In the genomic region with DNA sequence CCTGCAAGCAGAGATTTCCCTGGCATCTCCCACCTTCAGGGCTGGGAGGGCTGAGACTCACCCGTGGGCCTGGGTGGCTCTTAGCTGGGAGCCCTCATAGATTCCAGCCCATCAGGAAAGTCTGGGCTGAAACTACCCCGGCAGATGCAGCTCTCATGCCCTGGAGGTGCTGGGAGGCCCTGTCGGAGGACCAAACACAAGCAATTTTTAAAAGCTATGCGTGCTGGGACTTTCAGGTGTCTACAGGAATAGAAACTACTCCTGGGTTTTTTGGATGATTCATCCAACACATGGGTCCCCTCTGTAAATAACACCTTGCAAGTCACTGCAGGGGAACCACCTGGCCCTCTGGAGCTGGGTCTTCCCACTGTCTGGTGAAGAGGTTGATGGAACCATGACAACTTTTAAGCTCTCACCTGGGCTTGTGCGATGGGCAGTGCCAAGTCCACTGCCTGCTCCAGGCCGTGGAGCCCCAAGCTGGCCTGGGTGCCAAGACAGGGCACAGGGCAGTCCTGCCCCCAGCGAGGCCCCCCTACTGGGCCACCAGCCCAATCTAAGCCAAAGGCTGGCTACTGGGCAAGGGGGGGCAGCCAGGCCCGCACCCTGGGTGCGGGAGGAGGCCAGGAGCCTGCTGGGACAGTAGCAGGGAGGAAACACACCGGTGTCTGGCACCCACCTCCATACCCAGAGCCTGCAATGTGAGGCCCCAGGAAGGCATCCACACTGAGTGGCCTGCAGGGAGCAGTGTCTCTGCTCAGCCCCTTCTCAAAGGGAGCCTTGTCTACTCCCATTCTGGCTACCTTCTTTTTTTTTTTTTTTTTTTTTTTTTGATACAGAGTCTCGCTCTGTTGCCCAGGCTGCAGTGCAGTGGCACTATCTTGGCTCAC, we compare ENCODE assay signal across 8 cellular contexts. TPM values are rescaled to one million over a fixed set of nuclear protein-coding genes. Genes with fewer than 3 reads are reported as not detected.
DNase-seq lines count a peak whose midpoint lies in the region; ATAC-seq lines count a peak whose summit lies in the region.

No MANE protein-coding gene starts in this region.

- peak overlapping the region in 2 of 3 donors; percentile 56 to 87 for H3K27ac Mint-ChIP-seq in CD4-positive, CD25-positive, alpha-beta regulatory T cell
- peak overlapping the region in 1 of 2 donors; percentile 49 for H3K27ac Mint-ChIP-seq in effector memory CD8-positive, alpha-beta T cell

- peaks cover 0 to 44% (median 25%) of the 10 kb centered on the region in 4 donors for H3K4me1 Mint-ChIP-seq in CD4-positive, CD25-positive, alpha-beta regulatory T cell
- H3K4me1 Mint-ChIP-seq in effector memory CD8-positive, alpha-beta T cell (ENCODE audit: low read depth in 2 of 2), result peaks cover 18 to 33% of the 10 kb centered on the region in 2 donors

- no peak for ATAC-seq in CD4-positive, CD25-positive, alpha-beta regulatory T cell (ENCODE audit: low read depth in 2 of 2)
- ATAC-seq in GM19452 (IDR thresholded peaks at IDR 0.05; ENCODE audit: unreplicated experiment) (peak; percentile 52), HG03520 (IDR thresholded peaks at IDR 0.05; ENCODE audit: unreplicated experiment) (peak; percentile 27)
- ATAC-seq in effector memory CD8-positive, alpha-beta T cell (replicated peaks), result no peak

- peak in 1 of 3 donors; percentile 51 for DNase-seq in CD4-positive, CD25-positive, alpha-beta regulatory T cell
- peak; percentile 8 for DNase-seq in cerebellar cortex (ENCODE audit: low spot score)
- DNase-seq in superior temporal gyrus (ENCODE audit: extremely low spot score), result no peak
- DNase-seq in NCI-H146 treated with DMSO at 0.1 percent for 48 hours (lab: John Stamatoyannopoulos, UW; ENCODE audit: unreplicated experiment), result no peak
- DNase-seq in effector memory CD8-positive, alpha-beta T cell, result no peak
- no peak for DNase-seq in NOMO-1 treated with dmso at 0.1 percent for 144 hours (lab: John Stamatoyannopoulos, UW; ENCODE audit: unreplicated experiment)

- H3K36me3 Mint-ChIP-seq in CD4-positive, CD25-positive, alpha-beta regulatory T cell, result no peaks in the 10 kb centered on the region
- peaks cover 9% of the 10 kb centered on the region for H3K36me3 Mint-ChIP-seq in effector memory CD8-positive, alpha-beta T cell (ENCODE audit: insufficient read depth)

- H3K27me3 ChIP-seq in CD4-positive, CD25-positive, alpha-beta regulatory T cell (ENCODE audit: control insufficient read depth, insufficient read depth, low read length), result no peaks in the 10 kb centered on the region

- H3K9me3 ChIP-seq in CD4-positive, CD25-positive, alpha-beta regulatory T cell (ENCODE audit: control insufficient read depth in 2 of 2, low read length in 2 of 2), result no peaks in the 10 kb centered on the region

- H3K4me3 ChIP-seq in CD4-positive, CD25-positive, alpha-beta regulatory T cell (ENCODE audit: low read depth, low read length), result no peak overlapping the region

- H3K36me3 ChIP-seq in CD4-positive, CD25-positive, alpha-beta regulatory T cell (ENCODE audit: control insufficient read depth, insufficient read depth, low read length), result no peaks in the 10 kb centered on the region

- H3K9me3 Mint-ChIP-seq in CD4-positive, CD25-positive, alpha-beta regulatory T cell, result no peaks in the 10 kb centered on the region
- H3K9me3 Mint-ChIP-seq in effector memory CD8-positive, alpha-beta T cell, result no peaks in the 10 kb centered on the region

- H3K4me3 Mint-ChIP-seq in CD4-positive, CD25-positive, alpha-beta regulatory T cell, result peak overlapping the region in 2 of 4 donors; percentile 86 to 92
- H3K4me3 Mint-ChIP-seq in effector memory CD8-positive, alpha-beta T cell, result no peak overlapping the region

- H3K27me3 Mint-ChIP-seq in CD4-positive, CD25-positive, alpha-beta regulatory T cell, result peaks cover 4% of the 10 kb centered on the region
- peaks cover 13 to 45% of the 10 kb centered on the region in 2 donors for H3K27me3 Mint-ChIP-seq in effector memory CD8-positive, alpha-beta T cell

- H3K27ac ChIP-seq in CD4-positive, CD25-positive, alpha-beta regulatory T cell (ENCODE audit: insufficient read depth, low read length, poor library complexity, severe bottlenecking), result peak overlapping the region; percentile 65

- H3K4me1 ChIP-seq in CD4-positive, CD25-positive, alpha-beta regulatory T cell (ENCODE audit: control insufficient read depth, insufficient read depth, low read length, poor library complexity, severe bottlenecking), result peaks cover 29% of the 10 kb centered on the region

RNA-seq across cellular contexts. Expression of gene GPR55, which starts 1.1 kb away (rescaled TPM):
- 24.4 TPM for total RNA-seq in CD4-positive, CD25-positive, alpha-beta regulatory T cell
- polyA plus RNA-seq in CD4-positive, CD25-positive, alpha-beta regulatory T cell, result 1 to 10 TPM; 1.6 to 7.1 (median 4.0) TPM

Comparison
In these comparisons a context has a peak if more than half of its experiments do, and no peak if none do; other contexts are left out.
1. ATAC-seq: peak in GM19452 (single experiment) and HG03520 (single experiment); none in CD4-positive, CD25-positive, alpha-beta regulatory T cell (0 of 2) and effector memory CD8-positive, alpha-beta T cell (single experiment).